In the genomic region with DNA sequence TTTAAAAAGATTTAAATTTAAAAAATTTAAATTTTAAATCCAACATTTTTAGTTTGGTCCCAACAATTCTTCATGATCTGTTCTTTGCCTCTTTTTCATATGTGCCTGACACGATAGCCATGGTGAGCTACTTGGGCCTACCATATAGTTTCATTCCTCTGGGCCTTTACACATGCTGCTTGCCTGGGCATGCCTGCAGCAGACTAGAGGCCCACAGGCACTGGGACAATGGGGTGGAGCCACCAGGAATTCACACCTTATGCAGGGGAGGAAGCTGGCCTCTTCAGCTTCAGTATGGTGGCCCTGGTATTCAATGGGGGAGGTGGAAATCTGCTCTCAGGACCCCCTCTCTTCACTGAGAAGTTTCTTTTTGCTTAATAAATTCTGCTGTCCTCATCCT, we compare ENCODE assay signal across 1 cellular context.
TF ChIP-seq lines count a peak whose summit lies in the region.

No MANE protein-coding gene starts in this region.

TF ChIP-seq in H1, 55 proteins besides CTCF, POLR2A, EP300 and RAD21:
- TF ChIP-seq, protein P1, sequence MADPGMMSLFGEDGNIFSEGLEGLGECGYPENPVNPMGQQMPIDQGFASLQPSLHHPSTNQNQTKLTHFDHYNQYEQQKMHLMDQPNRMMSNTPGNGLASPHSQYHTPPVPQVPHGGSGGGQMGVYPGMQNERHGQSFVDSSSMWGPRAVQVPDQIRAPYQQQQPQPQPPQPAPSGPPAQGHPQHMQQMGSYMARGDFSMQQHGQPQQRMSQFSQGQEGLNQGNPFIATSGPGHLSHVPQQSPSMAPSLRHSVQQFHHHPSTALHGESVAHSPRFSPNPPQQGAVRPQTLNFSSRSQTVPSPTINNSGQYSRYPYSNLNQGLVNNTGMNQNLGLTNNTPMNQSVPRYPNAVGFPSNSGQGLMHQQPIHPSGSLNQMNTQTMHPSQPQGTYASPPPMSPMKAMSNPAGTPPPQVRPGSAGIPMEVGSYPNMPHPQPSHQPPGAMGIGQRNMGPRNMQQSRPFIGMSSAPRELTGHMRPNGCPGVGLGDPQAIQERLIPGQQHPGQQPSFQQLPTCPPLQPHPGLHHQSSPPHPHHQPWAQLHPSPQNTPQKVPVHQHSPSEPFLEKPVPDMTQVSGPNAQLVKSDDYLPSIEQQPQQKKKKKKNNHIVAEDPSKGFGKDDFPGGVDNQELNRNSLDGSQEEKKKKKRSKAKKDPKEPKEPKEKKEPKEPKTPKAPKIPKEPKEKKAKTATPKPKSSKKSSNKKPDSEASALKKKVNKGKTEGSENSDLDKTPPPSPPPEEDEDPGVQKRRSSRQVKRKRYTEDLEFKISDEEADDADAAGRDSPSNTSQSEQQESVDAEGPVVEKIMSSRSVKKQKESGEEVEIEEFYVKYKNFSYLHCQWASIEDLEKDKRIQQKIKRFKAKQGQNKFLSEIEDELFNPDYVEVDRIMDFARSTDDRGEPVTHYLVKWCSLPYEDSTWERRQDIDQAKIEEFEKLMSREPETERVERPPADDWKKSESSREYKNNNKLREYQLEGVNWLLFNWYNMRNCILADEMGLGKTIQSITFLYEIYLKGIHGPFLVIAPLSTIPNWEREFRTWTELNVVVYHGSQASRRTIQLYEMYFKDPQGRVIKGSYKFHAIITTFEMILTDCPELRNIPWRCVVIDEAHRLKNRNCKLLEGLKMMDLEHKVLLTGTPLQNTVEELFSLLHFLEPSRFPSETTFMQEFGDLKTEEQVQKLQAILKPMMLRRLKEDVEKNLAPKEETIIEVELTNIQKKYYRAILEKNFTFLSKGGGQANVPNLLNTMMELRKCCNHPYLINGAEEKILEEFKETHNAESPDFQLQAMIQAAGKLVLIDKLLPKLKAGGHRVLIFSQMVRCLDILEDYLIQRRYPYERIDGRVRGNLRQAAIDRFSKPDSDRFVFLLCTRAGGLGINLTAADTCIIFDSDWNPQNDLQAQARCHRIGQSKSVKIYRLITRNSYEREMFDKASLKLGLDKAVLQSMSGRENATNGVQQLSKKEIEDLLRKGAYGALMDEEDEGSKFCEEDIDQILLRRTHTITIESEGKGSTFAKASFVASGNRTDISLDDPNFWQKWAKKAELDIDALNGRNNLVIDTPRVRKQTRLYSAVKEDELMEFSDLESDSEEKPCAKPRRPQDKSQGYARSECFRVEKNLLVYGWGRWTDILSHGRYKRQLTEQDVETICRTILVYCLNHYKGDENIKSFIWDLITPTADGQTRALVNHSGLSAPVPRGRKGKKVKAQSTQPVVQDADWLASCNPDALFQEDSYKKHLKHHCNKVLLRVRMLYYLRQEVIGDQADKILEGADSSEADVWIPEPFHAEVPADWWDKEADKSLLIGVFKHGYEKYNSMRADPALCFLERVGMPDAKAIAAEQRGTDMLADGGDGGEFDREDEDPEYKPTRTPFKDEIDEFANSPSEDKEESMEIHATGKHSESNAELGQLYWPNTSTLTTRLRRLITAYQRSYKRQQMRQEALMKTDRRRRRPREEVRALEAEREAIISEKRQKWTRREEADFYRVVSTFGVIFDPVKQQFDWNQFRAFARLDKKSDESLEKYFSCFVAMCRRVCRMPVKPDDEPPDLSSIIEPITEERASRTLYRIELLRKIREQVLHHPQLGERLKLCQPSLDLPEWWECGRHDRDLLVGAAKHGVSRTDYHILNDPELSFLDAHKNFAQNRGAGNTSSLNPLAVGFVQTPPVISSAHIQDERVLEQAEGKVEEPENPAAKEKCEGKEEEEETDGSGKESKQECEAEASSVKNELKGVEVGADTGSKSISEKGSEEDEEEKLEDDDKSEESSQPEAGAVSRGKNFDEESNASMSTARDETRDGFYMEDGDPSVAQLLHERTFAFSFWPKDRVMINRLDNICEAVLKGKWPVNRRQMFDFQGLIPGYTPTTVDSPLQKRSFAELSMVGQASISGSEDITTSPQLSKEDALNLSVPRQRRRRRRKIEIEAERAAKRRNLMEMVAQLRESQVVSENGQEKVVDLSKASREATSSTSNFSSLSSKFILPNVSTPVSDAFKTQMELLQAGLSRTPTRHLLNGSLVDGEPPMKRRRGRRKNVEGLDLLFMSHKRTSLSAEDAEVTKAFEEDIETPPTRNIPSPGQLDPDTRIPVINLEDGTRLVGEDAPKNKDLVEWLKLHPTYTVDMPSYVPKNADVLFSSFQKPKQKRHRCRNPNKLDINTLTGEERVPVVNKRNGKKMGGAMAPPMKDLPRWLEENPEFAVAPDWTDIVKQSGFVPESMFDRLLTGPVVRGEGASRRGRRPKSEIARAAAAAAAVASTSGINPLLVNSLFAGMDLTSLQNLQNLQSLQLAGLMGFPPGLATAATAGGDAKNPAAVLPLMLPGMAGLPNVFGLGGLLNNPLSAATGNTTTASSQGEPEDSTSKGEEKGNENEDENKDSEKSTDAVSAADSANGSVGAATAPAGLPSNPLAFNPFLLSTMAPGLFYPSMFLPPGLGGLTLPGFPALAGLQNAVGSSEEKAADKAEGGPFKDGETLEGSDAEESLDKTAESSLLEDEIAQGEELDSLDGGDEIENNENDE (IDR thresholded peaks at IDR 0.05; ENCODE audit: insufficient replicate concordance, low read length), result no peak
- TF ChIP-seq SIN3A (conservative IDR thresholded peaks at IDR 0.05 in 1 of 2, IDR thresholded peaks at IDR 0.05 in 1 of 2; ENCODE audit: low read depth in 1 of 2, low read length in 2 of 2) (no peak), KDM4A (IDR thresholded peaks at IDR 0.05; ENCODE audit: low read depth, low read length, severe bottlenecking) (no peak), RNF2 (IDR thresholded peaks at IDR 0.05; ENCODE audit: borderline replicate concordance, low read depth, low read length, missing control alignments, poor library complexity, severe bottlenecking) (no peak), SP4 (IDR thresholded peaks at IDR 0.05; ENCODE audit: low read length) (no peak), TBP (IDR thresholded peaks at IDR 0.05; ENCODE audit: low read depth, low read length) (no peak), TAF1 (IDR thresholded peaks at IDR 0.05; ENCODE audit: low read depth, low read length) (no peak), FOSL1 (IDR thresholded peaks at IDR 0.05; ENCODE audit: insufficient read depth, low read depth, low read length) (no peak), HDAC2 (IDR thresholded peaks at IDR 0.05; ENCODE audit: borderline replicate concordance in 1 of 2, low read depth in 2 of 2, low read length in 2 of 2) (no peak), CBX8 (IDR thresholded peaks at IDR 0.05; ENCODE audit: borderline replicate concordance, low read depth, low read length) (no peak), SIX5 (IDR thresholded peaks at IDR 0.05; ENCODE audit: low read depth, low read length) (no peak), KDM5A (IDR thresholded peaks at IDR 0.05; ENCODE audit: low read length) (no peak), RBBP5 (IDR thresholded peaks at IDR 0.05; ENCODE audit: borderline replicate concordance, low read depth, low read length) (no peak), TAF7 (optimal IDR thresholded peaks at IDR 0.05; ENCODE audit: borderline replicate concordance, low read depth, low read length) (no peak), JUND (IDR thresholded peaks at IDR 0.05; ENCODE audit: low read length) (no peak), CHD1 (IDR thresholded peaks at IDR 0.05; ENCODE audit: low read depth, low read length) (no peak), ASH2L (IDR thresholded peaks at IDR 0.05; ENCODE audit: low read length) (no peak)
- TF ChIP-seq, protein P2, sequence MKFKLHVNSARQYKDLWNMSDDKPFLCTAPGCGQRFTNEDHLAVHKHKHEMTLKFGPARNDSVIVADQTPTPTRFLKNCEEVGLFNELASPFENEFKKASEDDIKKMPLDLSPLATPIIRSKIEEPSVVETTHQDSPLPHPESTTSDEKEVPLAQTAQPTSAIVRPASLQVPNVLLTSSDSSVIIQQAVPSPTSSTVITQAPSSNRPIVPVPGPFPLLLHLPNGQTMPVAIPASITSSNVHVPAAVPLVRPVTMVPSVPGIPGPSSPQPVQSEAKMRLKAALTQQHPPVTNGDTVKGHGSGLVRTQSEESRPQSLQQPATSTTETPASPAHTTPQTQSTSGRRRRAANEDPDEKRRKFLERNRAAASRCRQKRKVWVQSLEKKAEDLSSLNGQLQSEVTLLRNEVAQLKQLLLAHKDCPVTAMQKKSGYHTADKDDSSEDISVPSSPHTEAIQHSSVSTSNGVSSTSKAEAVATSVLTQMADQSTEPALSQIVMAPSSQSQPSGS (IDR thresholded peaks at IDR 0.05; ENCODE audit: low read length), result no peak
- TF ChIP-seq, protein P3, sequence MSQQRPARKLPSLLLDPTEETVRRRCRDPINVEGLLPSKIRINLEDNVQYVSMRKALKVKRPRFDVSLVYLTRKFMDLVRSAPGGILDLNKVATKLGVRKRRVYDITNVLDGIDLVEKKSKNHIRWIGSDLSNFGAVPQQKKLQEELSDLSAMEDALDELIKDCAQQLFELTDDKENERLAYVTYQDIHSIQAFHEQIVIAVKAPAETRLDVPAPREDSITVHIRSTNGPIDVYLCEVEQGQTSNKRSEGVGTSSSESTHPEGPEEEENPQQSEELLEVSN (IDR thresholded peaks at IDR 0.05), result no peak
